14 cellular contexts compared by ENCODE assay signal in genomic region chr12:91604897-91605296, GRCh38.
DNase-seq lines count a peak whose midpoint lies in the region; ATAC-seq, FAIRE-seq and TF ChIP-seq lines count a peak whose summit lies in the region.
"Had no signal": no experiment of that assay in that cellular context is flagged by ENCODE, and none has a peak within 500 bp of the region (broad histone marks: within the 10 kb centered on the region; RNA-seq: fewer than 3 reads in every experiment).

No MANE protein-coding gene starts in this region.

- no peak overlapping the region for H3K27ac ChIP-seq in PC-3 (ENCODE audit: low read length)
- no peak overlapping the region for H3K27ac ChIP-seq in endothelial cell of umbilical vein (ENCODE audit: insufficient read depth, low read depth, low read length)
- H3K27ac ChIP-seq in smooth muscle cell (ENCODE audit: low read depth), result no peak overlapping the region

- no peaks in the 10 kb centered on the region for H3K9me2 ChIP-seq in PC-3 (replicated peaks; ENCODE audit: low read length)

- TF ChIP-seq CTCF in PC-3 (conservative IDR thresholded peaks at IDR 0.05; ENCODE audit: low read depth, low read length) (no peak), endothelial cell of umbilical vein (IDR thresholded peaks at IDR 0.05; ENCODE audit: extremely low read depth in 1 of 2, insufficient read depth in 1 of 2, low read depth in 1 of 2, low read length in 2 of 2) (no peak), smooth muscle cell (IDR thresholded peaks at IDR 0.05; ENCODE audit: borderline replicate concordance, insufficient read depth, poor library complexity, severe bottlenecking) (no peak), HFFc6 (IDR thresholded peaks at IDR 0.05) (no peak)

- H3K4me1 ChIP-seq in PC-3 (ENCODE audit: insufficient read depth, low read length), result no peaks in the 10 kb centered on the region
- H3K4me1 ChIP-seq in endothelial cell of umbilical vein (ENCODE audit: control insufficient read depth, extremely low read depth, insufficient read depth, low read length), result no peaks in the 10 kb centered on the region
- no peaks in the 10 kb centered on the region for H3K4me1 ChIP-seq in smooth muscle cell (ENCODE audit: low read depth)

- H4K20me1 ChIP-seq in PC-3 (ENCODE audit: low read length) (no peaks in the 10 kb centered on the region), endothelial cell of umbilical vein (replicated peaks; ENCODE audit: control insufficient read depth, extremely low read depth, insufficient read depth, low read length) (no peaks in the 10 kb centered on the region), smooth muscle cell (ENCODE audit: low read depth) (no peaks in the 10 kb centered on the region)

- H3K4me2 ChIP-seq in PC-3 (ENCODE audit: low read length) (no peak overlapping the region), endothelial cell of umbilical vein (ENCODE audit: insufficient read depth, low read length) (no peak overlapping the region), smooth muscle cell (no peak overlapping the region)

- no peaks in the 10 kb centered on the region for H3K9me1 ChIP-seq in endothelial cell of umbilical vein (replicated peaks; ENCODE audit: control insufficient read depth, extremely low read depth, insufficient read depth, low read length)

- ATAC-seq in PC-3, result no peak
- ATAC-seq in GM21360 (IDR thresholded peaks at IDR 0.05; ENCODE audit: unreplicated experiment), result no peak
- ATAC-seq: HCT116 had no signal

- no peak overlapping the region for H2AFZ ChIP-seq in PC-3 (ENCODE audit: low read length)
- no peak overlapping the region for H2AFZ ChIP-seq in endothelial cell of umbilical vein (ENCODE audit: low read depth, low read length)
- H2AFZ ChIP-seq in smooth muscle cell (ENCODE audit: low read depth), result no peak overlapping the region

- 56% methylated on average over 6 of the region's 6 CpGs for WGBS in smooth muscle cell (ENCODE audit: low lambda C conversion rate)

- BruUV-seq in PC-3 (replicated peaks; lab: Mats Ljungman, UMichigan) (no TSS peak), endothelial cell of umbilical vein (replicated peaks; lab: Mats Ljungman, UMichigan) (no TSS peak)

- no peak overlapping the region for H3K27ac Mint-ChIP-seq in HFFc6

- intact Hi-C loops in PC-3 (cut with micrococcal nuclease) (no loop called here), endothelial cell of umbilical vein (cut with micrococcal nuclease) (no loop called here)

- CTCF ChIA-PET in PC-3 (lab: Charles Lee), result no interaction called here
- CTCF ChIA-PET in endothelial cell of umbilical vein (lab: Charles Lee), result interaction anchor here (1.6 kb wide), 1 partner anchor 223 kb away, joined by 4 read pairs; no protein-coding TSS in a partner anchor

- no peak overlapping the region for H3K9ac ChIP-seq in PC-3 (ENCODE audit: low read length)
- H3K9ac ChIP-seq in endothelial cell of umbilical vein (replicated peaks; ENCODE audit: extremely low read depth, insufficient read depth, low read length), result no peak overlapping the region
- no peak overlapping the region for H3K9ac ChIP-seq in smooth muscle cell (ENCODE audit: low read depth)

- H3K36me3 Mint-ChIP-seq in HFFc6 (ENCODE audit: low read depth), result no peaks in the 10 kb centered on the region

- H3K79me2 ChIP-seq in PC-3 (ENCODE audit: low read length), result no peaks in the 10 kb centered on the region
- no peaks in the 10 kb centered on the region for H3K79me2 ChIP-seq in endothelial cell of umbilical vein (ENCODE audit: control insufficient read depth, insufficient read depth, low read length)
- no peaks in the 10 kb centered on the region for H3K79me2 ChIP-seq in smooth muscle cell (ENCODE audit: low read depth)

- H3K9me3 ChIP-seq in PC-3 (ENCODE audit: low read length) (no peaks in the 10 kb centered on the region), endothelial cell of umbilical vein (replicated peaks; ENCODE audit: control insufficient read depth, insufficient read depth, low read length) (no peaks in the 10 kb centered on the region), smooth muscle cell (replicated peaks; ENCODE audit: low read depth) (no peaks in the 10 kb centered on the region)
- H3K9me3 ChIP-seq: Caco-2 had no signal

- no peak overlapping the region for H3K4me3 ChIP-seq in PC-3 (ENCODE audit: low read length)
- H3K4me3 ChIP-seq in endothelial cell of umbilical vein (replicated peaks in 1 of 3; ENCODE audit: insufficient read depth in 1 of 3, low read depth in 1 of 3, low read length in 3 of 3), result no peak overlapping the region
- no peak overlapping the region for H3K4me3 ChIP-seq in smooth muscle cell

- H3K9me3 Mint-ChIP-seq in HFFc6, result no peaks in the 10 kb centered on the region

- H3K27me3 ChIP-seq in PC-3 (ENCODE audit: low read length) (no peaks in the 10 kb centered on the region), endothelial cell of umbilical vein (ENCODE audit: control insufficient read depth in 2 of 2, insufficient read depth in 2 of 2, low read length in 2 of 2) (no peaks in the 10 kb centered on the region), smooth muscle cell (ENCODE audit: low read depth) (no peaks in the 10 kb centered on the region)

- no peaks in the 10 kb centered on the region for H3K4me1 Mint-ChIP-seq in HFFc6 (ENCODE audit: low read depth)

- DNase-seq in HK-2 (ENCODE audit: unreplicated experiment), result peak; percentile 3
- DNase-seq in PC-3, result peak; percentile 10
- DNase-seq in endothelial cell of umbilical vein (ENCODE audit: low read depth, low spot score), result peak; percentile 6
- peak; percentile 5 for DNase-seq in renal cortical epithelial cell (ENCODE audit: low read depth)
- DNase-seq in smooth muscle cell (lab: John Stamatoyannopoulos, UW; ENCODE audit: unreplicated experiment), result no peak
- no peak for DNase-seq in HFFc6
- DNase-seq: ACHN, Caco-2, NCI-H1105 treated with DMSO at 0.1 percent for 48 hours, NCI-H1694 treated with DMSO at 0.1 percent for 48 hours, NCI-H2171, NCI-H82 had no signal

- POLR2A ChIA-PET in PC-3 (lab: Charles Lee; ENCODE audit: unreplicated experiment) (no interaction called here), endothelial cell of umbilical vein (lab: Charles Lee) (interaction anchor here (0.6 kb wide), 1 partner anchor 8 kb away, joined by 3 read pairs; no protein-coding TSS in a partner anchor)

- H3K36me3 ChIP-seq in PC-3 (ENCODE audit: low read depth, low read length) (no peaks in the 10 kb centered on the region), endothelial cell of umbilical vein (ENCODE audit: control insufficient read depth in 2 of 2, extremely low read depth in 1 of 2, insufficient read depth in 2 of 2, low read length in 2 of 2) (no peaks in the 10 kb centered on the region), smooth muscle cell (ENCODE audit: low read depth) (no peaks in the 10 kb centered on the region)

- FAIRE-seq in endothelial cell of umbilical vein (lab: Jason Lieb, UNC), result no peak

- dilution Hi-C loops in endothelial cell of umbilical vein (cut with MboI; ENCODE audit: extremely low pct_ligation_motif_present, low sequenced_read_pairs), result no loop called here

- no peak overlapping the region for H3K4me3 Mint-ChIP-seq in HFFc6

- no peak for TF ChIP-seq POLR2A in endothelial cell of umbilical vein (IDR thresholded peaks at IDR 0.05; ENCODE audit: low read depth, low read length)

- H3K27me3 Mint-ChIP-seq in HFFc6 (ENCODE audit: insufficient read depth), result no peaks in the 10 kb centered on the region

- no peaks in the 10 kb centered on the region for H3F3A ChIP-seq in PC-3 (ENCODE audit: low read length, unreplicated experiment)
- no peaks in the 10 kb centered on the region for H3F3A ChIP-seq in smooth muscle cell (ENCODE audit: low read depth)

TF ChIP-seq in endothelial cell of umbilical vein, 7 proteins besides CTCF, POLR2A, EP300 and RAD21:
- TF ChIP-seq EZH2 (IDR thresholded peaks at IDR 0.05; ENCODE audit: borderline replicate concordance, low read depth, low read length, severe bottlenecking) (no peak), MAX (IDR thresholded peaks at IDR 0.05; ENCODE audit: insufficient read depth, insufficient read length) (no peak), MYC (IDR thresholded peaks at IDR 0.05; ENCODE audit: low read depth, low read length) (no peak), JUN (IDR thresholded peaks at IDR 0.05; ENCODE audit: borderline replicate concordance, insufficient read depth, insufficient read length, low read depth) (no peak), GATA2 (IDR thresholded peaks at IDR 0.05; ENCODE audit: insufficient read depth, insufficient read length, low read depth, low read length) (no peak), POLR2AphosphoS5 (IDR thresholded peaks at IDR 0.05; ENCODE audit: insufficient read depth, low read depth, low read length) (no peak), FOS (IDR thresholded peaks at IDR 0.05; ENCODE audit: borderline replicate concordance, insufficient read depth, low read length) (no peak)

Comparison
In these comparisons a context has a peak if more than half of its experiments do, and no peak if none do; other contexts are left out.
1. DNase-seq: peak in HK-2 (single experiment), PC-3 (single experiment), endothelial cell of umbilical vein (single experiment) and renal cortical epithelial cell (single experiment); none in smooth muscle cell (single experiment) and HFFc6 (single experiment).